25 cellular contexts compared by ENCODE assay signal in genomic region chr17:79926308-79927135, GRCh38.
DNase-seq lines count a peak whose midpoint lies in the region; ATAC-seq, FAIRE-seq and TF ChIP-seq lines count a peak whose summit lies in the region.
"Had no signal": no experiment of that assay in that cellular context is flagged by ENCODE, and none has a peak within 500 bp of the region (broad histone marks: within the 10 kb centered on the region; RNA-seq: fewer than 3 reads in every experiment).

No MANE protein-coding gene starts in this region.

- no peak for DNase-seq in AG04450 (ENCODE audit: low read depth, low spot score)
- DNase-seq in DND-41: peak; percentile 29
- DNase-seq in dorsolateral prefrontal cortex: no peak
- DNase-seq in neuronal stem cell (ENCODE audit: low spot score): no peak
- no peak for DNase-seq in H54 (ENCODE audit: insufficient read length, low spot score)
- no peak for DNase-seq in GM10266 (ENCODE audit: extremely low spot score)
- DNase-seq in gastrocnemius medialis: no peak
- DNase-seq in activated gamma-delta T cell treated with Interleukin-2 at 50 U/mL for 16 hours: no peak
- DNase-seq: activated CD4-positive, alpha-beta T cell treated with anti-CD3 and anti-CD28 coated beads, Interleukin-2, amount 50 U/mL, for 1 hour; activated CD8-positive, alpha-beta memory T cell treated with anti-CD3 and anti-CD28 coated beads, Interleukin-2, amount 50 U/mL, for 4 hours; GOT3; left ventricle myocardium inferior; NCI-H1105; NCI-H187 treated with DMSO at 0.1 percent for 48 hours; NCI-H526; retina; SIG-M5; stimulated activated CD4-positive, alpha-beta T cell treated with anti-CD3 and anti-CD28 coated beads, Interleukin-2, amount 100 ng/mL, for 24 hours; SW 1271; T1000; WERI-Rb-1 had no signal

- H3K9ac ChIP-seq in DND-41 (ENCODE audit: low read depth, low read length) (peak overlapping the region; percentile 65), neuronal stem cell (ENCODE audit: low read depth, low read length, poor library complexity) (no peak overlapping the region)

- TF ChIP-seq CTCF in AG04450 (IDR thresholded peaks at IDR 0.05; ENCODE audit: low read depth, low read length) (no peak), DND-41 (IDR thresholded peaks at IDR 0.05; ENCODE audit: borderline replicate concordance, extremely low read depth, low read length, poor library complexity, severe bottlenecking) (no peak), dorsolateral prefrontal cortex (IDR thresholded peaks at IDR 0.05 in 54 of 56, conservative IDR thresholded peaks at IDR 0.05 in 2 of 56; ENCODE audit: low read depth in 1 of 56, partially characterized antibody in 56 of 56) (no peak), GM10266 (IDR thresholded peaks at IDR 0.05; ENCODE audit: control insufficient read depth, insufficient read depth, low read depth, missing control alignments) (no peak), gastrocnemius medialis (IDR thresholded peaks at IDR 0.05 in 4 of 5, conservative IDR thresholded peaks at IDR 0.05 in 1 of 5) (no peak)

- H2AFZ ChIP-seq in DND-41 (ENCODE audit: low read depth, low read length): peak overlapping the region; percentile 36; the same call in 1 of the 2 replicates
- H2AFZ ChIP-seq in neuronal stem cell (ENCODE audit: low read length): peak overlapping the region; percentile 74

- peak overlapping the region; percentile 41 for H2BK12ac ChIP-seq in neuronal stem cell (ENCODE audit: low read length)

- no peak overlapping the region for H2BK15ac ChIP-seq in neuronal stem cell (ENCODE audit: low read length)

- H3K14ac ChIP-seq in neuronal stem cell (ENCODE audit: low read length): no peak overlapping the region

- H3K4me2 ChIP-seq in DND-41 (ENCODE audit: insufficient read depth, low read length): peak overlapping the region; percentile 61
- no peak overlapping the region for H3K4me2 ChIP-seq in neuronal stem cell (ENCODE audit: insufficient read depth, low read length, poor library complexity, severe bottlenecking)

- peak overlapping the region; percentile 83 for H3K18ac ChIP-seq in neuronal stem cell (ENCODE audit: low read length)

- H3K27me3 ChIP-seq in AG04450 (ENCODE audit: control insufficient read depth, insufficient read depth, low read length) (peaks cover 49% of the 10 kb centered on the region), DND-41 (ENCODE audit: insufficient read depth, low read length, poor library complexity) (no peaks in the 10 kb centered on the region), dorsolateral prefrontal cortex (peaks cover 0 to 24% (median 3%) of the 10 kb centered on the region in 45 donors), neuronal stem cell (ENCODE audit: control insufficient read depth in 3 of 3, insufficient read depth in 3 of 3, low read depth in 1 of 3, low read length in 3 of 3) (peaks cover 0 to 7% (median 6%) of the 10 kb centered on the region in 3 experiments), gastrocnemius medialis (peaks cover 43 to 55% (median 49%) of the 10 kb centered on the region in 3 donors)

- H3K4ac ChIP-seq in neuronal stem cell (ENCODE audit: low read length): no peak overlapping the region

- H3K4me1 ChIP-seq in DND-41 (ENCODE audit: insufficient read depth, low read length) (peaks cover 49% of the 10 kb centered on the region), neuronal stem cell (ENCODE audit: control insufficient read depth in 2 of 2, insufficient read depth in 1 of 2, low read depth in 1 of 2, low read length in 2 of 2) (peaks cover 15 to 17% of the 10 kb centered on the region in 2 donors), gastrocnemius medialis (peaks cover 7 to 22% of the 10 kb centered on the region in 2 donors)

- H3K36me3 ChIP-seq in DND-41 (ENCODE audit: insufficient read depth, low read length) (no peaks in the 10 kb centered on the region; the same call in 1 of the 2 replicates), neuronal stem cell (replicated peaks in 1 of 2; ENCODE audit: control insufficient read depth in 2 of 2, insufficient read depth in 2 of 2, low read length in 2 of 2) (no peaks in the 10 kb centered on the region), gastrocnemius medialis (no peaks in the 10 kb centered on the region)
- H3K36me3 ChIP-seq: left ventricle myocardium inferior, WERI-Rb-1 had no signal

- no peak overlapping the region for H4K8ac ChIP-seq in neuronal stem cell (ENCODE audit: low read depth, low read length)

- TF ChIP-seq POLR2A in H54 (IDR thresholded peaks at IDR 0.05; ENCODE audit: low read depth, low read length): no peak
- no peak for TF ChIP-seq POLR2A in gastrocnemius medialis (IDR thresholded peaks at IDR 0.05)

- peaks cover 10% of the 10 kb centered on the region for H3K79me2 ChIP-seq in DND-41 (ENCODE audit: insufficient read depth, low read length)

- intact Hi-C loops in dorsolateral prefrontal cortex (cut with DNase I) (loop anchor here in 1 of 2 donors (5.0 kb wide), 1 partner anchor 66 kb away; no protein-coding TSS in a partner anchor), gastrocnemius medialis (cut with DNase I; ENCODE audit: low total_unique reads) (no loop called here)

- in situ Hi-C loops in gastrocnemius medialis (cut with MboI; ENCODE audit: low sequenced_read_pairs in 4 of 4): no loop called here

- POLR2A ChIA-PET in AG04450 (lab: Yijun Ruan, JAX): interaction anchor here (1.0 kb wide), 1 partner anchor 87 kb away, joined by 4 read pairs; the partner anchor contains the start of gene CBX4

- no peak overlapping the region for H2BK120ac ChIP-seq in neuronal stem cell (ENCODE audit: low read depth, low read length)

- peak overlapping the region; percentile 94 for H2AK5ac ChIP-seq in neuronal stem cell (ENCODE audit: low read depth, low read length)

- no peak for FAIRE-seq in H54 (lab: Jason Lieb, UNC)
- FAIRE-seq: D721Med, endothelial cell of umbilical vein, RCC 7860, urothelium cell line had no signal

- CTCF ChIA-PET in AG04450 (lab: Charles Lee): no interaction called here

- H3K23ac ChIP-seq in neuronal stem cell (ENCODE audit: low read depth, low read length, poor library complexity): peak overlapping the region; percentile 55

- peak overlapping the region; percentile 11 for H3K27ac ChIP-seq in AG04450 (ENCODE audit: low read depth, low read length)
- H3K27ac ChIP-seq in DND-41 (ENCODE audit: low read length): peak overlapping the region; percentile 86
- H3K27ac ChIP-seq in dorsolateral prefrontal cortex: peak overlapping the region in 41 of 59 donors; percentile 1 to 89 (median 70)
- no peak overlapping the region for H3K27ac ChIP-seq in neuronal stem cell (replicated peaks; ENCODE audit: low read length)
- H3K27ac ChIP-seq in gastrocnemius medialis: no peak overlapping the region
- H3K27ac ChIP-seq: left ventricle myocardium inferior, WERI-Rb-1 had no signal

- H2BK5ac ChIP-seq in neuronal stem cell (ENCODE audit: low read length): no peak overlapping the region

- H3K4me3 ChIP-seq in AG04450 (ENCODE audit: low read depth, low read length): no peak overlapping the region
- peak overlapping the region in 1 of 2 experiments; percentile 58; a peak in 2 of 4 replicates for H3K4me3 ChIP-seq in DND-41 (ENCODE audit: low read depth in 1 of 2, low read length in 2 of 2)
- peak overlapping the region in 1 of 59 donors; percentile 8 for H3K4me3 ChIP-seq in dorsolateral prefrontal cortex
- no peak overlapping the region for H3K4me3 ChIP-seq in neuronal stem cell (ENCODE audit: low read length in 2 of 2)
- no peak overlapping the region for H3K4me3 ChIP-seq in gastrocnemius medialis
- H3K4me3 ChIP-seq: left ventricle myocardium inferior had no signal

- no peak overlapping the region for H4K91ac ChIP-seq in neuronal stem cell (ENCODE audit: low read depth, low read length, poor library complexity)

- H4K20me1 ChIP-seq in DND-41 (ENCODE audit: insufficient read depth, low read length): no peaks in the 10 kb centered on the region

- H3K9me3 ChIP-seq in AG04450 (ENCODE audit: control insufficient read depth, insufficient read depth, low read length) (no peaks in the 10 kb centered on the region; the same call in 1 of the 2 replicates), DND-41 (ENCODE audit: insufficient read depth, low read length, severe bottlenecking) (no peaks in the 10 kb centered on the region), neuronal stem cell (replicated peaks in 1 of 2; ENCODE audit: control insufficient read depth in 2 of 2, insufficient read depth in 1 of 2, low read depth in 1 of 2, low read length in 2 of 2) (no peaks in the 10 kb centered on the region), gastrocnemius medialis (no peaks in the 10 kb centered on the region)
- H3K9me3 ChIP-seq: left ventricle myocardium inferior had no signal

- ATAC-seq in DND-41 (ENCODE audit: insufficient read depth, low read depth): no peak
- no peak for ATAC-seq in gastrocnemius medialis

- no CpG with 5 or more reads among the region's 23 CpGs for WGBS in neuronal stem cell (ENCODE audit: extremely low coverage in 2 of 2, insufficient read length in 2 of 2, insufficient replicate concordance in 1 of 2), 2 donors

- peaks cover 1% of the 10 kb centered on the region for H3K79me1 ChIP-seq in neuronal stem cell (ENCODE audit: low read depth, low read length)

Comparison
In these comparisons a context has a peak if more than half of its experiments do, and no peak if none do; other contexts are left out.
1. H3K27ac ChIP-seq: peak in AG04450 (single experiment), DND-41 (single experiment) and dorsolateral prefrontal cortex (41 of 59); none in neuronal stem cell (single experiment) and gastrocnemius medialis (0 of 4).